11 cellular contexts compared by ENCODE assay signal in the genomic region with DNA sequence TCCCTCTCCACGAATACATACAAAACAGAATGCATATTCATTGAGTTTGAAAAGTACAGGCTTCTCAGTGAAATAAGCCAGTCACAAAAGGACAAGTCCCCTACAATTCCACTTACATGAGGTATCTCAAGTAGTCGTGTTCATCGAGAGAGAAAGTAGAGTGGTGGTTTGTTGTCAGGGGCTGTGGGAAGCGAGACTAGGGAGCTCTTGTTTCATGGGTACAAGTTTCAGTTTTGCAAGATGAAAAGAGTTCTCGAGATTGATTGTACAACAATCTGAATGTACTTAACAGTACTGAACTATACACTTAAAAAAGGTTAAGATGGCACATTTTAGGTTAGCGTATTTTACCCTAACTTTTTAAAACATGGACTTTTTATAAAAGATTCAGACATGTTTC.
DNase-seq lines count a peak whose midpoint lies in the region; ATAC-seq and TF ChIP-seq lines count a peak whose summit lies in the region.
"Had no signal": no experiment of that assay in that cellular context is flagged by ENCODE, and none has a peak within 500 bp of the region (broad histone marks: within the 10 kb centered on the region; RNA-seq: fewer than 3 reads in every experiment).

No MANE protein-coding gene starts in this region.

- no peak for DNase-seq in central memory CD8-positive, alpha-beta T cell (ENCODE audit: low spot score in 2 of 2)
- no peak for DNase-seq in mesenteric fat pad (ENCODE audit: low spot score)
- no peak for DNase-seq in NCI-H2227 treated with DMSO at 0.1 percent for 48 hours (lab: John Stamatoyannopoulos, UW)
- DNase-seq in cardiac septum (ENCODE audit: low spot score) = no peak
- no peak for DNase-seq in mesothelial cell of epicardium (ENCODE audit: low spot score in 2 of 2, unreplicated experiment in 2 of 2)
- DNase-seq: Calu3, NCI-H510A treated with DMSO at 0.1 percent for 48 hours had no signal

- H3K4me1 Mint-ChIP-seq in central memory CD8-positive, alpha-beta T cell = peaks cover 28% of the 10 kb centered on the region
- H3K4me1 Mint-ChIP-seq in mesothelial cell of epicardium = peaks cover 18% of the 10 kb centered on the region

- peaks cover 1% of the 10 kb centered on the region for H3K36me3 Mint-ChIP-seq in central memory CD8-positive, alpha-beta T cell (ENCODE audit: insufficient read depth)
- H3K36me3 Mint-ChIP-seq in mesothelial cell of epicardium = no peaks in the 10 kb centered on the region
- H3K36me3 Mint-ChIP-seq: memory B cell had no signal

- intact Hi-C loops in cardiac septum (cut with DNase I) = no loop called here

- TF ChIP-seq CTCF in mesothelial cell of epicardium (IDR thresholded peaks at IDR 0.05; ENCODE audit: unreplicated experiment) = no peak

- no peak overlapping the region for H3K27ac Mint-ChIP-seq in central memory CD8-positive, alpha-beta T cell (ENCODE audit: low read depth)
- H3K27ac Mint-ChIP-seq in mesothelial cell of epicardium = no peak overlapping the region
- H3K27ac Mint-ChIP-seq: memory B cell had no signal

- peak overlapping the region; percentile 34 for H3K4me3 Mint-ChIP-seq in central memory CD8-positive, alpha-beta T cell
- no peak overlapping the region for H3K4me3 Mint-ChIP-seq in mesothelial cell of epicardium
- H3K4me3 Mint-ChIP-seq: memory B cell had no signal

- ATAC-seq in GM18498 (IDR thresholded peaks at IDR 0.05; ENCODE audit: unreplicated experiment) = peak; percentile 81
- peak; percentile 78 for ATAC-seq in GM21390 (IDR thresholded peaks at IDR 0.05; ENCODE audit: unreplicated experiment)
- ATAC-seq in HG03354 (IDR thresholded peaks at IDR 0.05; ENCODE audit: poor library complexity, severe bottlenecking, unreplicated experiment) = peak; percentile 76
- no peak for ATAC-seq in central memory CD8-positive, alpha-beta T cell (replicated peaks; ENCODE audit: extremely low read depth, poor library complexity, severe bottlenecking)

- H3K9me3 Mint-ChIP-seq in central memory CD8-positive, alpha-beta T cell = no peaks in the 10 kb centered on the region
- H3K9me3 Mint-ChIP-seq in mesothelial cell of epicardium = no peaks in the 10 kb centered on the region
- H3K9me3 Mint-ChIP-seq: memory B cell had no signal

- H3K27me3 Mint-ChIP-seq in central memory CD8-positive, alpha-beta T cell = no peaks in the 10 kb centered on the region
- no peaks in the 10 kb centered on the region for H3K27me3 Mint-ChIP-seq in mesothelial cell of epicardium (ENCODE audit: low read depth)
- H3K27me3 Mint-ChIP-seq: memory B cell had no signal
